ENCODE assay signal across 17 cellular contexts in genomic region chr2:132439703-132440398, GRCh38. TPM values are rescaled to one million over a fixed set of nuclear protein-coding genes. Genes with fewer than 3 reads are reported as not detected.
DNase-seq lines count a peak whose midpoint lies in the region; FAIRE-seq and TF ChIP-seq lines count a peak whose summit lies in the region.
"Had no signal": no experiment of that assay in that cellular context is flagged by ENCODE, and none has a peak within 500 bp of the region (broad histone marks: within the 10 kb centered on the region; RNA-seq: fewer than 3 reads in every experiment).

No MANE protein-coding gene starts in this region.

- peaks cover 58% of the 10 kb centered on the region for H3K4me1 ChIP-seq in Caco-2
- H3K4me1 ChIP-seq in adipocyte (ENCODE audit: control insufficient read depth, insufficient read depth, low read length): peaks cover 15% of the 10 kb centered on the region
- peaks cover 45% of the 10 kb centered on the region for H3K4me1 ChIP-seq in keratinocyte (ENCODE audit: control insufficient read depth, extremely low read depth, insufficient read depth, low read length)
- H3K4me1 ChIP-seq in ovary (ENCODE audit: insufficient read depth): no peaks in the 10 kb centered on the region
- H3K4me1 ChIP-seq: left lung, pancreas, Peyer's patch had no signal

- peaks cover 9% of the 10 kb centered on the region for H3K9me3 Mint-ChIP-seq in Caco-2 (ENCODE audit: unreplicated experiment)
- H3K9me3 Mint-ChIP-seq: activated T-cell treated with anti-CD3 and anti-CD28 coated beads, Interleukin-2, amount 50 U/mL, for 4 hours had no signal

- H3K4me2 ChIP-seq in keratinocyte (ENCODE audit: control insufficient read depth, extremely low read depth, insufficient read depth, low read depth, low read length): peak overlapping the region; percentile 80

- BruUV-seq in Caco-2 (replicated peaks; lab: Mats Ljungman, UMichigan): no TSS peak

- DNase-seq in Caco-2 (peak in 1 of 2 experiments; percentile 49), LHCN-M2 (ENCODE audit: low read depth) (peak; percentile 72), adipocyte (ENCODE audit: low read depth) (peak; percentile 55), keratinocyte (ENCODE audit: low read depth, low spot score) (no peak), GM19240 (ENCODE audit: insufficient read length, low spot score) (no peak), ovary (no peak), coronary artery (ENCODE audit: low spot score) (no peak)
- DNase-seq in effector CD4-positive, alpha-beta T cell: no peak
- DNase-seq: activated T-cell treated with anti-CD3 and anti-CD28 coated beads, Interleukin-2, amount 50 U/mL, for 4 hours; CD4-positive, alpha-beta memory T cell; left lung; pancreas; Peyer's patch; stimulated activated CD4-positive, alpha-beta T cell treated with anti-CD3 and anti-CD28 coated beads, Interleukin-4, amount 100 ng/mL, for 24 hours had no signal

- WGBS in ovary, 3 donors: 79 to 85% (median 80%) methylated on average over 6 of the region's 6 CpGs

- H3K27me3 ChIP-seq in Caco-2 (replicated peaks; ENCODE audit: control insufficient read depth, insufficient read depth, low read length) (no peaks in the 10 kb centered on the region), adipocyte (replicated peaks; ENCODE audit: control insufficient read depth, insufficient read depth, low read length) (no peaks in the 10 kb centered on the region), keratinocyte (ENCODE audit: control insufficient read depth, extremely low read depth, insufficient read depth, low read length) (no peaks in the 10 kb centered on the region), ovary (no peaks in the 10 kb centered on the region)
- H3K27me3 ChIP-seq: left lung, pancreas, Peyer's patch had no signal

- no peaks in the 10 kb centered on the region for H4K20me1 ChIP-seq in keratinocyte (ENCODE audit: control insufficient read depth, extremely low read depth, insufficient read depth, low read length)

- CTCF ChIA-PET in Caco-2 (lab: Charles Lee): no interaction called here

- FAIRE-seq in keratinocyte (lab: Jason Lieb, UNC): peak; percentile 79
- FAIRE-seq: GM12878, pancreas had no signal

- no peak overlapping the region for H3K4me3 Mint-ChIP-seq in Caco-2 (ENCODE audit: unreplicated experiment)
- H3K4me3 Mint-ChIP-seq: activated T-cell treated with anti-CD3 and anti-CD28 coated beads, Interleukin-2, amount 50 U/mL, for 4 hours; CD4-positive, alpha-beta memory T cell had no signal

- intact Hi-C loops in Caco-2 (cut with micrococcal nuclease; ENCODE audit: unreplicated experiment) (no loop called here), ovary (cut with DNase I) (no loop called here)

- no peaks in the 10 kb centered on the region for H3K9me1 ChIP-seq in keratinocyte (ENCODE audit: control insufficient read depth, extremely low read depth, insufficient read depth, low read length)

- TF ChIP-seq CTCF in Caco-2 (IDR thresholded peaks at IDR 0.05; ENCODE audit: insufficient read depth in 1 of 2, low read depth in 1 of 2, low read length in 1 of 2, severe bottlenecking in 1 of 2, unreplicated experiment in 1 of 2) (no peak), keratinocyte (optimal IDR thresholded peaks at IDR 0.05 in 1 of 3, IDR thresholded peaks at IDR 0.05 in 1 of 3, conservative IDR thresholded peaks at IDR 0.05 in 1 of 3; ENCODE audit: extremely low read depth in 1 of 3, insufficient read depth in 2 of 3, low read length in 3 of 3) (no peak), ovary (IDR thresholded peaks at IDR 0.05) (no peak), coronary artery (IDR thresholded peaks at IDR 0.05) (no peak)

- H3K27ac ChIP-seq in keratinocyte (ENCODE audit: control insufficient read depth, insufficient read depth, low read length): peak overlapping the region; percentile 96
- no peak overlapping the region for H3K27ac ChIP-seq in ovary
- H3K27ac ChIP-seq in coronary artery: no peak overlapping the region
- H3K27ac ChIP-seq: left lung, pancreas, Peyer's patch, VCaP had no signal

- no peak for TF ChIP-seq EP300 in ovary (IDR thresholded peaks at IDR 0.05)

- POLR2A ChIA-PET in Caco-2 (lab: Charles Lee): interaction anchor here (1.1 kb wide), 1 partner anchor 16 kb away, joined by 5 read pairs; no protein-coding TSS in a partner anchor

- H3K79me2 ChIP-seq in keratinocyte (ENCODE audit: control insufficient read depth, insufficient read depth, low read length): no peaks in the 10 kb centered on the region

- H2AFZ ChIP-seq in keratinocyte (ENCODE audit: control insufficient read depth, low read length): peak overlapping the region; percentile 48

- H3K4me3 ChIP-seq in Caco-2 (ENCODE audit: low read depth, low read length) (no peak overlapping the region), adipocyte (ENCODE audit: low read length) (no peak overlapping the region), keratinocyte (ENCODE audit: control insufficient read depth in 2 of 3, extremely low read depth in 1 of 3, insufficient read depth in 2 of 3, low read depth in 1 of 3, low read length in 3 of 3) (no peak overlapping the region), ovary (no peak overlapping the region), coronary artery (no peak overlapping the region)
- H3K4me3 ChIP-seq: GM12878, left lung, pancreas, Peyer's patch had no signal

- H3K4me1 Mint-ChIP-seq in Caco-2 (ENCODE audit: low read depth, unreplicated experiment): peaks cover 56% of the 10 kb centered on the region

- TF ChIP-seq POLR2A in ovary (IDR thresholded peaks at IDR 0.05): no peak

- H3K9ac ChIP-seq in adipocyte (ENCODE audit: low read length) (no peak overlapping the region), keratinocyte (ENCODE audit: control insufficient read depth, extremely low read depth, insufficient read depth, low read length) (peak overlapping the region; percentile 65)

- H3K27ac Mint-ChIP-seq in Caco-2 (ENCODE audit: unreplicated experiment): peak overlapping the region; percentile 60
- H3K27ac Mint-ChIP-seq: CD4-positive, alpha-beta memory T cell had no signal

- peaks cover 39% of the 10 kb centered on the region for H3K36me3 Mint-ChIP-seq in Caco-2 (ENCODE audit: insufficient read depth, unreplicated experiment)
- H3K36me3 Mint-ChIP-seq: CD4-positive, alpha-beta memory T cell had no signal

- H3K9me3 ChIP-seq in Caco-2: no peaks in the 10 kb centered on the region
- H3K9me3 ChIP-seq in adipocyte (ENCODE audit: control insufficient read depth, low read length): peaks cover 2% of the 10 kb centered on the region
- H3K9me3 ChIP-seq in keratinocyte (ENCODE audit: control insufficient read depth, low read depth, low read length): no peaks in the 10 kb centered on the region
- H3K9me3 ChIP-seq in ovary: no peaks in the 10 kb centered on the region
- H3K9me3 ChIP-seq: left lung, pancreas, Peyer's patch had no signal

- H3K36me3 ChIP-seq in Caco-2 (ENCODE audit: control insufficient read depth, insufficient read depth, low read length) (no peaks in the 10 kb centered on the region), adipocyte (ENCODE audit: control insufficient read depth, insufficient read depth, low read length, severe bottlenecking) (no peaks in the 10 kb centered on the region), keratinocyte (ENCODE audit: control insufficient read depth in 2 of 2, extremely low read depth in 1 of 2, insufficient read depth in 2 of 2, low read length in 2 of 2) (no peaks in the 10 kb centered on the region), ovary (no peaks in the 10 kb centered on the region)
- H3K36me3 ChIP-seq: left lung, pancreas, Peyer's patch had no signal

- H3K27me3 Mint-ChIP-seq in Caco-2 (ENCODE audit: insufficient read depth, unreplicated experiment): no peaks in the 10 kb centered on the region
- H3K27me3 Mint-ChIP-seq: CD4-positive, alpha-beta memory T cell had no signal

- dilution Hi-C loops in keratinocyte (cut with MboI; ENCODE audit: extremely low pct_ligation_motif_present, low sequenced_read_pairs): no loop called here

RNA-seq across cellular contexts. Expression of gene GPR39, which starts 23.2 kb away (rescaled TPM):
- total RNA-seq in Caco-2 (2022) (26.8 and 28.7 TPM in 2 replicates), LHCN-M2 (2014; rRNA removed) (2.6 and 3.8 TPM in 2 replicates), ovary (1 to 10 TPM in 1 of 7 donors, under 1 TPM in 4, not detected in 2; 0.22 to 2.0 (median 0.42) TPM)
- polyA plus RNA-seq in LHCN-M2 (2012): 3.4 TPM
- polyA plus RNA-seq in keratinocyte (4.7 to 9.1 TPM (median 4.9 TPM) in 3 replicates), ovary (under 1 TPM; 0.08 to 0.43 TPM)
- 1.0 TPM for polyA plus RNA-seq in keratinocyte (2011; ENCODE audit: low read depth)
- polyA plus RNA-seq in keratinocyte (2011; cell fraction: cytosol; rRNA removed): 2.0 and 2.2 TPM in 2 replicates
- 6.4 and 8.5 TPM in 2 replicates for polyA plus RNA-seq in keratinocyte (2011; cell fraction: nucleus; rRNA removed)
- polyA plus RNA-seq in keratinocyte (2012; ENCODE audit: low replicate concordance): 1.6 and 5.6 TPM in 2 replicates
- 13.6 to 22.9 TPM (median 19.5 TPM) in 3 replicates for polyA minus RNA-seq in keratinocyte
- polyA minus RNA-seq in keratinocyte (2011; cell fraction: cytosol; rRNA and poly(A)+ RNA removed): 3.6 TPM
- 16.4 and 22.8 TPM in 2 replicates for polyA minus RNA-seq in keratinocyte (2011; cell fraction: nucleus; rRNA and poly(A)+ RNA removed)
- total RNA-seq: activated T-cell treated with anti-CD3 and anti-CD28 coated beads, Interleukin-2, amount 50 U/mL, for 4 hours; cardiac septum; CD4-positive, alpha-beta memory T cell had no signal
- polyA plus RNA-seq: CD4-positive, alpha-beta memory T cell had no signal

Comparison
In these comparisons a context has a peak if more than half of its experiments do, and no peak if none do; other contexts are left out.
1. DNase-seq: peak in LHCN-M2 (single experiment) and adipocyte (single experiment); none in keratinocyte (single experiment), GM19240 (single experiment), ovary (0 of 5), effector CD4-positive, alpha-beta T cell (single experiment) and coronary artery (single experiment).